In genomic region chr3:115092220-115092791, GRCh38 we compare ENCODE assay signal across 8 cellular contexts. TPM values are rescaled to one million over a fixed set of nuclear protein-coding genes. Genes with fewer than 3 reads are reported as not detected.
DNase-seq lines count a peak whose midpoint lies in the region; ATAC-seq, FAIRE-seq and TF ChIP-seq lines count a peak whose summit lies in the region.

No MANE protein-coding gene starts in this region.

- H2BK12ac ChIP-seq in mesenchymal stem cell (ENCODE audit: low read length in 2 of 2): no peak overlapping the region

- POLR2A ChIA-PET in A549 (lab: Yijun Ruan, JAX): no interaction called here

- H3K9me3 ChIP-seq in A549: no peaks in the 10 kb centered on the region
- no peaks in the 10 kb centered on the region for H3K9me3 ChIP-seq in mesenchymal stem cell (ENCODE audit: control insufficient read depth, low read length)

- no peak overlapping the region for H3K4me2 ChIP-seq in A549
- no peak overlapping the region for H3K4me2 ChIP-seq in mesenchymal stem cell (ENCODE audit: low read length, poor library complexity, severe bottlenecking)

- TF ChIP-seq CTCF in A549 (IDR thresholded peaks at IDR 0.05): peak; percentile 59

- no peak overlapping the region for H4K8ac ChIP-seq in mesenchymal stem cell (ENCODE audit: low read length)

- H3K79me1 ChIP-seq in mesenchymal stem cell (replicated peaks; ENCODE audit: low read length, poor library complexity, severe bottlenecking): peaks cover 2% of the 10 kb centered on the region

- no peak overlapping the region for H3K4me3 ChIP-seq in A549
- no peak overlapping the region for H3K4me3 ChIP-seq in mesenchymal stem cell (ENCODE audit: insufficient read depth in 1 of 2, low read depth in 1 of 2, low read length in 2 of 2)

- no peak overlapping the region for H2AK5ac ChIP-seq in mesenchymal stem cell (ENCODE audit: low read length, severe bottlenecking)

- H3K14ac ChIP-seq in mesenchymal stem cell (ENCODE audit: low read length in 2 of 2): no peak overlapping the region

- no peak overlapping the region for H3K4ac ChIP-seq in mesenchymal stem cell (ENCODE audit: low read depth in 1 of 2, low read length in 2 of 2)

- H3K27me3 ChIP-seq in mesenchymal stem cell (ENCODE audit: control insufficient read depth in 1 of 2, insufficient read depth in 1 of 2, low read length in 2 of 2): no peaks in the 10 kb centered on the region

- TF ChIP-seq EP300 in A549 (IDR thresholded peaks at IDR 0.05): no peak

- no peak for TF ChIP-seq POLR2A in A549 (IDR thresholded peaks at IDR 0.05; ENCODE audit: low read length)
- TF ChIP-seq POLR2A in GM12892 (IDR thresholded peaks at IDR 0.05; ENCODE audit: low read depth, low read length): no peak

- no peak overlapping the region for H3K18ac ChIP-seq in mesenchymal stem cell (ENCODE audit: low read depth in 1 of 2, low read length in 2 of 2)

- CTCF ChIA-PET in A549 (lab: Yijun Ruan, JAX): interaction anchor here (0.6 to 2.5 kb wide), 33 partner anchors 9 to 1026 kb away, joined by 3 to 16 read pairs (median 4); no protein-coding TSS in a partner anchor

- WGBS in A549 (ENCODE audit: missing lambda C conversion rate): 14% methylated on average over 4 of the region's 4 CpGs
- WGBS in mesenchymal stem cell: 0% methylated on average over 3 of the region's 4 CpGs

- no peak overlapping the region for H2BK120ac ChIP-seq in mesenchymal stem cell (ENCODE audit: low read depth, low read length)

- H3K36me3 ChIP-seq in mesenchymal stem cell (ENCODE audit: control insufficient read depth in 1 of 2, insufficient read depth in 2 of 2, low read depth in 1 of 2, low read length in 2 of 2): no peaks in the 10 kb centered on the region

- FAIRE-seq in A549 (lab: Jason Lieb, UNC) (peak; percentile 59), GM12892 (lab: Jason Lieb, UNC) (peak; percentile 76)

- TF ChIP-seq RAD21 in A549 (conservative IDR thresholded peaks at IDR 0.05 in 1 of 2, IDR thresholded peaks at IDR 0.05 in 1 of 2): peak; percentile 64 to 70; a peak in 4 of 5 replicates

- H3K9ac ChIP-seq in mesenchymal stem cell (ENCODE audit: low read length): peak overlapping the region; percentile 48

- H4K91ac ChIP-seq in mesenchymal stem cell (ENCODE audit: low read length): no peak overlapping the region

- no peak overlapping the region for H3K27ac ChIP-seq in A549
- H3K27ac ChIP-seq in mesenchymal stem cell (ENCODE audit: low read length, poor library complexity, severe bottlenecking): no peak overlapping the region

- peak; percentile 100 for ATAC-seq in A549
- peak; percentile 58 for ATAC-seq in HG03060 (IDR thresholded peaks at IDR 0.05; ENCODE audit: low read depth, unreplicated experiment)

- H2BK5ac ChIP-seq in mesenchymal stem cell (ENCODE audit: low read depth, low read length, poor library complexity, severe bottlenecking): no peak overlapping the region

- no peak overlapping the region for H2BK15ac ChIP-seq in mesenchymal stem cell (ENCODE audit: low read depth, poor library complexity, severe bottlenecking)

- DNase-seq in A549 (ENCODE audit: low read depth in 1 of 2, low spot score in 1 of 2): peak; percentile 38 to 74
- no peak for DNase-seq in GM12892 (ENCODE audit: insufficient read length)
- DNase-seq in NCI-H2196 treated with DMSO at 0.1 percent for 48 hours (lab: John Stamatoyannopoulos, UW; ENCODE audit: unreplicated experiment): peak; percentile 84
- DNase-seq in activated CD4-positive, alpha-beta T cell treated with anti-CD3 and anti-CD28 coated beads, Interleukin-2, amount 50 U/mL, for 4 hours: peak; percentile 57 to 61
- DNase-seq in effector CD4-positive, alpha-beta T cell: peak; percentile 59
- DNase-seq in mesenchymal stem cell: peak; percentile 72
- DNase-seq in stimulated activated CD8-positive, alpha-beta memory T cell treated with anti-CD3 and anti-CD28 coated beads, Interleukin-7, amount 100 ng/mL, for 1 hour (ENCODE audit: low read depth in 2 of 2): peak; percentile 22 to 23

- no peak overlapping the region for H3K23ac ChIP-seq in mesenchymal stem cell (ENCODE audit: low read length in 2 of 2)

- no peaks in the 10 kb centered on the region for H3K4me1 ChIP-seq in A549
- H3K4me1 ChIP-seq in mesenchymal stem cell (ENCODE audit: control insufficient read depth, insufficient read depth, low read depth, low read length): no peaks in the 10 kb centered on the region

- no peak overlapping the region for H2AFZ ChIP-seq in mesenchymal stem cell (ENCODE audit: low read depth, low read length)

TF ChIP-seq in A549, 52 proteins besides CTCF, POLR2A, EP300 and RAD21:
- TF ChIP-seq SMC3 (IDR thresholded peaks at IDR 0.05): peak; percentile 60
- TF ChIP-seq SREBF2 (IDR thresholded peaks at IDR 0.05): no peak

RNA-seq across cellular contexts. Expression of gene ZBTB20, which starts 54.8 kb away (rescaled TPM):
- polyA plus RNA-seq in A549 (2011; rRNA removed) (4.8 and 5.0 TPM in 2 replicates), A549 (2017; fragmentation: RNase III; extraction: RNeasy Plus Mini Kit Qiagen cat#74134 plus additional on column Dnase treatment) (0.47 to 0.85 TPM (median 0.54 TPM) in 3 replicates)
- polyA plus RNA-seq in A549 (2012; cell fraction: cytosol; rRNA removed): 1.4 and 1.9 TPM in 2 replicates
- 4.6 and 5.7 TPM in 2 replicates for polyA plus RNA-seq in A549 (2012; cell fraction: nucleus; rRNA removed)
- polyA minus RNA-seq in A549 (2011; rRNA and poly(A)+ RNA removed): 112 and 114 TPM in 2 replicates
- 1.8 TPM for polyA plus RNA-seq in GM12892 (2012; ENCODE audit: missing spikeins)
- polyA plus RNA-seq in mesenchymal stem cell (2013, experiment 1 of 2): 2.2 TPM
- 1.9 TPM for polyA plus RNA-seq in mesenchymal stem cell (2013, experiment 2 of 2)
